Comparison of ENCODE assay signal across 2 cellular contexts in genomic region chr1:53111073-53111556, GRCh38.
TF ChIP-seq lines count a peak whose summit lies in the region.

No MANE protein-coding gene starts in this region.

TF ChIP-seq in GM23338, 12 proteins besides CTCF, POLR2A, EP300 and RAD21:
- TF ChIP-seq ZNF462 (CRISPR knock-in tag; IDR thresholded peaks at IDR 0.05) (no peak), JUNB (IDR thresholded peaks at IDR 0.05; ENCODE audit: unreplicated experiment) (no peak), REST (IDR thresholded peaks at IDR 0.05; ENCODE audit: unreplicated experiment) (no peak), STAT1 (IDR thresholded peaks at IDR 0.05; ENCODE audit: unreplicated experiment) (no peak), POLR2AphosphoS5 (IDR thresholded peaks at IDR 0.05; ENCODE audit: low read depth) (no peak), ETS1 (IDR thresholded peaks at IDR 0.05) (no peak), ZNF114 (CRISPR knock-in tag; IDR thresholded peaks at IDR 0.05) (no peak), NANOG (IDR thresholded peaks at IDR 0.05; ENCODE audit: borderline replicate concordance) (no peak), ZNF331 (CRISPR knock-in tag; IDR thresholded peaks at IDR 0.05; ENCODE audit: low read depth) (no peak), EZH2phosphoT487 (IDR thresholded peaks at IDR 0.05; ENCODE audit: unreplicated experiment) (no peak), EZH2 (IDR thresholded peaks at IDR 0.05; ENCODE audit: low read depth, unreplicated experiment) (no peak), CREB1 (CRISPR knock-in tag; IDR thresholded peaks at IDR 0.05; ENCODE audit: low read depth) (no peak)

TF ChIP-seq in H1, 55 proteins besides CTCF, POLR2A, EP300 and RAD21:
- no peak for TF ChIP-seq CBX5 (IDR thresholded peaks at IDR 0.05; ENCODE audit: low read depth, low read length)
- no peak for TF ChIP-seq RFX5 (IDR thresholded peaks at IDR 0.05; ENCODE audit: borderline replicate concordance, low read depth, low read length)
- no peak for TF ChIP-seq SIRT6 (IDR thresholded peaks at IDR 0.05; ENCODE audit: low read length)
- no peak for TF ChIP-seq MAX (IDR thresholded peaks at IDR 0.05)
- no peak for TF ChIP-seq JUN (IDR thresholded peaks at IDR 0.05; ENCODE audit: low read depth, low read length)
- TF ChIP-seq POU5F1 (IDR thresholded peaks at IDR 0.05; ENCODE audit: low read depth, low read length) = no peak
- TF ChIP-seq KDM5A (IDR thresholded peaks at IDR 0.05; ENCODE audit: low read length) = no peak
- no peak for TF ChIP-seq E2F6 (IDR thresholded peaks at IDR 0.05)
- no peak for TF ChIP-seq BRCA1 (IDR thresholded peaks at IDR 0.05; ENCODE audit: low read depth, low read length)
- no peak for TF ChIP-seq PHF8 (conservative IDR thresholded peaks at IDR 0.05; ENCODE audit: low read depth, low read length)
- TF ChIP-seq SRF (IDR thresholded peaks at IDR 0.05; ENCODE audit: low read depth, low read length) = no peak
- no peak for TF ChIP-seq EZH2 (IDR thresholded peaks at IDR 0.05; ENCODE audit: low read depth, low read length, severe bottlenecking)
- no peak for TF ChIP-seq SP2 (IDR thresholded peaks at IDR 0.05; ENCODE audit: low read length)
- no peak for TF ChIP-seq RXRA (IDR thresholded peaks at IDR 0.05; ENCODE audit: insufficient read depth, low read depth, low read length)
- TF ChIP-seq TCF12 (IDR thresholded peaks at IDR 0.05; ENCODE audit: low read depth, low read length) = no peak
- TF ChIP-seq CBX8 (IDR thresholded peaks at IDR 0.05; ENCODE audit: borderline replicate concordance, low read depth, low read length) = no peak
- TF ChIP-seq YY1 (IDR thresholded peaks at IDR 0.05; ENCODE audit: low read depth, low read length) = no peak
